In genomic region chr21:33976980-33977720, GRCh38 we compare ENCODE assay signal across 10 cellular contexts.
A peak's percentile ranks its signal among the peaks of the same experiment; 100 is the strongest.
DNase-seq lines count a peak whose midpoint lies in the region; ATAC-seq and FAIRE-seq lines count a peak whose summit lies in the region.
"Had no signal": no experiment of that assay in that cellular context is flagged by ENCODE, and none has a peak within 500 bp of the region (broad histone marks: within the 10 kb centered on the region; RNA-seq: fewer than 3 reads in every experiment).

No MANE protein-coding gene starts in this region.

- POLR2A ChIA-PET in activated CD8-positive, alpha-beta T cell treated with anti-CD3 and anti-CD28 coated beads, Interleukin-2, amount 10 ng/mL, durations not matched to agents 7 days and 5 days (lab: Charles Lee): interaction anchor here (0.7 to 3.9 kb wide), 9 partner anchors 15 to 99 kb away, joined by 3 to 64 read pairs (median 8); partner anchors contain the start of genes MRPS6 and SLC5A3

- H3K4me3 Mint-ChIP-seq in activated CD8-positive, alpha-beta T cell treated with anti-CD3 and anti-CD28 coated beads, Interleukin-2, amount 10 ng/mL, durations not matched to agents 7 days and 5 days: peak overlapping the region; percentile 54

- no peak for FAIRE-seq in urothelium cell line (lab: Jason Lieb, UNC)
- FAIRE-seq: D721Med had no signal

- peak overlapping the region; percentile 95 for H3K27ac Mint-ChIP-seq in activated CD8-positive, alpha-beta T cell treated with anti-CD3 and anti-CD28 coated beads, Interleukin-2, amount 10 ng/mL, durations not matched to agents 7 days and 5 days

- no peak for ATAC-seq in activated CD8-positive, alpha-beta T cell treated with anti-CD3 and anti-CD28 coated beads, Interleukin-2, amount 10 ng/mL, durations not matched to agents 7 days and 5 days
- no peak for ATAC-seq in HG02970 (IDR thresholded peaks at IDR 0.05; ENCODE audit: low FRiP score, unreplicated experiment)

- CTCF ChIA-PET in activated CD8-positive, alpha-beta T cell treated with anti-CD3 and anti-CD28 coated beads, Interleukin-2, amount 10 ng/mL, durations not matched to agents 7 days and 5 days (lab: Charles Lee): interaction anchor here (1.1 to 3.9 kb wide), 6 partner anchors 16 to 116 kb away, joined by 3 to 11 read pairs (median 4); no protein-coding TSS in a partner anchor

- H3K4me1 Mint-ChIP-seq in activated CD8-positive, alpha-beta T cell treated with anti-CD3 and anti-CD28 coated beads, Interleukin-2, amount 10 ng/mL, durations not matched to agents 7 days and 5 days (ENCODE audit: low read depth): peaks cover 74% of the 10 kb centered on the region

- H3K9me3 Mint-ChIP-seq in activated CD8-positive, alpha-beta T cell treated with anti-CD3 and anti-CD28 coated beads, Interleukin-2, amount 10 ng/mL, durations not matched to agents 7 days and 5 days (ENCODE audit: insufficient read depth): no peaks in the 10 kb centered on the region

- H3K36me3 Mint-ChIP-seq in activated CD8-positive, alpha-beta T cell treated with anti-CD3 and anti-CD28 coated beads, Interleukin-2, amount 10 ng/mL, durations not matched to agents 7 days and 5 days (ENCODE audit: low read depth): peaks cover 31% of the 10 kb centered on the region

- H3K27me3 Mint-ChIP-seq in activated CD8-positive, alpha-beta T cell treated with anti-CD3 and anti-CD28 coated beads, Interleukin-2, amount 10 ng/mL, durations not matched to agents 7 days and 5 days (ENCODE audit: low read depth): no peaks in the 10 kb centered on the region

- DNase-seq in stimulated activated CD4-positive, alpha-beta T cell treated with anti-CD3 and anti-CD28 coated beads, Interleukin-15, amount 100 ng/mL, for 24 hours: peak; percentile 46
- no peak for DNase-seq in stimulated activated CD4-positive, alpha-beta T cell treated with anti-CD3 and anti-CD28 coated beads, Interleukin-2, amount 100 ng/mL, for 48 hours
- DNase-seq in activated CD8-positive, alpha-beta T cell treated with anti-CD3 and anti-CD28 coated beads, Interleukin-2, amount 10 ng/mL, durations not matched to agents 7 days and 5 days: no peak
- DNase-seq in hepatic stellate cell (ENCODE audit: low spot score): peak; percentile 32
- peak; percentile 44 for DNase-seq in urothelium cell line (ENCODE audit: low spot score)
- no peak for DNase-seq in COR-L47 (lab: John Stamatoyannopoulos, UW)
- no peak for DNase-seq in A172 (ENCODE audit: low spot score)
- DNase-seq: NCI-H2029 treated with DMSO at 0.1 percent for 48 hours had no signal

Comparison
In these comparisons a context has a peak if more than half of its experiments do, and no peak if none do; other contexts are left out.
1. DNase-seq: peak in stimulated activated CD4-positive, alpha-beta T cell treated with anti-CD3 and anti-CD28 coated beads, Interleukin-15, amount 100 ng/mL, for 24 hours (single experiment), hepatic stellate cell (single experiment) and urothelium cell line (single experiment); none in stimulated activated CD4-positive, alpha-beta T cell treated with anti-CD3 and anti-CD28 coated beads, Interleukin-2, amount 100 ng/mL, for 48 hours (0 of 2), activated CD8-positive, alpha-beta T cell treated with anti-CD3 and anti-CD28 coated beads, Interleukin-2, amount 10 ng/mL, durations not matched to agents 7 days and 5 days (single experiment), COR-L47 (single experiment) and A172 (single experiment).